In the genomic region with DNA sequence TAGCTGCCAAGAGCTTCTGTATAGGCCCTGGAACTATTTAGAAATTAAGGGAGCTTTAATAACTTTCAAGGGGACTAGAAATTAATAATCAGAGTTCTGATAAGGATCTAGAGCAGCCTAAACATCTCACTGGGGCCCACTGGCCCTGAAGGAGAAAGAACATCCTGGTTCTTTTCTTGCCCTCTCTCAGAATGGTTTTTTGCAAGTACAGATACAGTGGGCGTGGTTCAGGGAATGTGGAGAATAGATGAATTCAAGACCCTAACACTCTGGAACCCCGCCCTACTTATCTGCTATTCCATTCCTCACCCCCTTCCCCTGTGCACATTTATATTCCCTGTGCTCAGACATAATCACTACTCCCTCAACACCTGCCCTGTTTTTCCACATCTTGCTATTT, we compare ENCODE assay signal across 27 cellular contexts.
"Had no signal": no experiment of that assay in that cellular context is flagged by ENCODE, and none has a peak within 500 bp of the region (broad histone marks: within the 10 kb centered on the region; RNA-seq: fewer than 3 reads in every experiment).

No MANE protein-coding gene starts in this region.

- H3K27me3 ChIP-seq: foreskin keratinocyte, heart right ventricle, left lung had no signal

- H3K4me3 ChIP-seq: coronary artery, dorsolateral prefrontal cortex, heart right ventricle, left lung, lower lobe of right lung, mucosa of descending colon had no signal

- H3K4me1 ChIP-seq: foreskin keratinocyte had no signal

- H3K36me3 Mint-ChIP-seq: immature natural killer cell, naive B cell had no signal

- H3K4me3 Mint-ChIP-seq: effector memory CD8-positive, alpha-beta T cell; immature natural killer cell; mesothelial cell of epicardium; naive B cell had no signal

- H3K27ac ChIP-seq: coronary artery, dorsolateral prefrontal cortex, epithelial cell of prostate, heart right ventricle, left lung, lower lobe of right lung had no signal

- FAIRE-seq: colon, frontal cortex, kidney had no signal

- ATAC-seq: effector memory CD8-positive, alpha-beta T cell; esophagus mucosa; foreskin keratinocyte; heart right ventricle; left colon; left lung; left ventricle myocardium superior; lower lobe of right lung; mucosa of descending colon had no signal

- DNase-seq: dermis blood vessel endothelial cell; dorsolateral prefrontal cortex; effector CD8-positive, alpha-beta T cell; effector memory CD8-positive, alpha-beta T cell; erythroblast; foreskin keratinocyte; glutamatergic neuron; head of caudate nucleus; heart right ventricle; hippocampal formation; immature natural killer cell; islet precursor cell; kidney; kidney glomerular epithelial cell; left colon; left lung; left ventricle myocardium superior; lower lobe of right lung; mesenchymal stem cell; mucosa of descending colon; naive B cell had no signal

- H3K4me1 Mint-ChIP-seq: immature natural killer cell, naive B cell had no signal

- H3K9me3 ChIP-seq: lower lobe of right lung had no signal

- H3K36me3 ChIP-seq: left lung, lower lobe of right lung had no signal

- H3K27ac Mint-ChIP-seq: immature natural killer cell, mesothelial cell of epicardium, naive B cell had no signal
